ENCODE assay signal across 17 cellular contexts in the genomic region with DNA sequence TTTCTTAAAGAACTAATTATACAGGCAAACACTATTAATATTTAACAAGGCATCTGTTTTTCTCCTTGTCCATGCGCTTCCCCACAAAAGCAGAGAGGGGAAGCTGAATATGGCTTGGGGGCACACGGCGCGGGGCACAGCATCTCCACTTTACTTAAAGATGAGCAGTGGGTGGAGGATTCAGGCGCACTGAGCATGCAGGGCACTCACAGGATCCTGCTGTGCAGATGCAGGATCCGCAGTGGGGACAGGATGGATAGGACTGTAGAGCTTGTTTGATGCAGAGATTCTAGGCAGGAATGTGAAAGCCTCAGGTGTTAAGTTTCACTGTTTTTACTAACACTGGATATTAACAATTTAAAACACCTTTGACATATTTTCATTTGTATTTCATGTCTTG. TPM values are rescaled to one million over a fixed set of nuclear protein-coding genes. Genes with fewer than 3 reads are reported as not detected.
DNase-seq lines count a peak whose midpoint lies in the region; TF ChIP-seq lines count a peak whose summit lies in the region.
"Had no signal": no experiment of that assay in that cellular context is flagged by ENCODE, and none has a peak within 500 bp of the region (broad histone marks: within the 10 kb centered on the region; RNA-seq: fewer than 3 reads in every experiment).

No MANE protein-coding gene starts in this region.

- WGBS in smooth muscle cell (ENCODE audit: low lambda C conversion rate): 73% methylated on average over 6 of the region's 6 CpGs

- no peak overlapping the region for H2AFZ ChIP-seq in smooth muscle cell (ENCODE audit: low read depth)

- H3K4me3 ChIP-seq in HUES48 (ENCODE audit: low read depth, low read length) (peak overlapping the region; percentile 22; the same call in 1 of the 2 replicates), smooth muscle cell (no peak overlapping the region)
- H3K4me3 ChIP-seq: sigmoid colon, testis had no signal

- H3K36me3 ChIP-seq in HUES48 (ENCODE audit: control insufficient read depth, insufficient read depth, low read length) (no peaks in the 10 kb centered on the region), smooth muscle cell (ENCODE audit: low read depth) (no peaks in the 10 kb centered on the region)
- H3K36me3 ChIP-seq: sigmoid colon had no signal

- H3K27ac ChIP-seq in HUES48 (ENCODE audit: low read depth, low read length): peak overlapping the region; percentile 80
- H3K27ac ChIP-seq in smooth muscle cell (ENCODE audit: low read depth): no peak overlapping the region
- H3K27ac ChIP-seq: sigmoid colon, testis had no signal

- H3K4me2 ChIP-seq in smooth muscle cell: no peak overlapping the region

- peaks cover 41% of the 10 kb centered on the region for H4K20me1 ChIP-seq in smooth muscle cell (ENCODE audit: low read depth)

- TF ChIP-seq CTCF in smooth muscle cell (IDR thresholded peaks at IDR 0.05; ENCODE audit: borderline replicate concordance, insufficient read depth, poor library complexity, severe bottlenecking): no peak

- peaks cover 12% of the 10 kb centered on the region for H3K79me2 ChIP-seq in smooth muscle cell (ENCODE audit: low read depth)

- H3K9ac ChIP-seq in HUES48 (ENCODE audit: low read depth, low read length) (no peak overlapping the region), smooth muscle cell (ENCODE audit: low read depth) (no peak overlapping the region)

- H3F3A ChIP-seq in smooth muscle cell (ENCODE audit: low read depth): peaks cover 6% of the 10 kb centered on the region

- DNase-seq in COR-L47 (lab: John Stamatoyannopoulos, UW): peak; percentile 81
- DNase-seq in NCI-H774 (lab: John Stamatoyannopoulos, UW): peak; percentile 68
- peak; percentile 60 for DNase-seq in iPS-NIHi11 (ENCODE audit: low spot score)
- DNase-seq in stimulated activated CD8-positive, alpha-beta memory T cell treated with anti-CD3 and anti-CD28 coated beads, Interleukin-4, amount 100 ng/mL, for 48 hours: no peak
- no peak for DNase-seq in epidermal melanocyte (ENCODE audit: insufficient read length, low spot score)
- DNase-seq in C1 segment of cervical spinal cord (lab: John Stamatoyannopoulos, UW): no peak
- DNase-seq in smooth muscle cell (lab: John Stamatoyannopoulos, UW; ENCODE audit: unreplicated experiment): no peak
- DNase-seq: activated CD4-positive, alpha-beta T cell treated with anti-CD3 and anti-CD28 coated beads, Interleukin-2, amount 50 U/mL, for 4 hours; activated T-cell treated with anti-CD3 and anti-CD28 coated beads, Interleukin-2, amount 50 U/mL, for 72 hours; effector memory CD4-positive, alpha-beta T cell; mesenchymal stem cell; NCI-H187 treated with DMSO at 0.1 percent for 48 hours; PC-3; sigmoid colon; stimulated activated CD4-positive, alpha-beta T cell treated with anti-CD3 and anti-CD28 coated beads, Interleukin-4, amount 100 ng/mL, for 1 hour; testis had no signal

- no peaks in the 10 kb centered on the region for H3K9me3 ChIP-seq in HUES48 (ENCODE audit: control insufficient read depth, insufficient read depth, low read length)
- H3K9me3 ChIP-seq in smooth muscle cell (replicated peaks; ENCODE audit: low read depth): no peaks in the 10 kb centered on the region
- H3K9me3 ChIP-seq: sigmoid colon, testis had no signal

- H3K4me1 ChIP-seq in HUES48 (ENCODE audit: control insufficient read depth, insufficient read depth, low read length): peaks cover 50% of the 10 kb centered on the region
- peaks cover 23% of the 10 kb centered on the region for H3K4me1 ChIP-seq in smooth muscle cell (ENCODE audit: low read depth)

- H3K27me3 ChIP-seq in HUES48 (ENCODE audit: control insufficient read depth, insufficient read depth, low read length): no peaks in the 10 kb centered on the region
- H3K27me3 ChIP-seq in smooth muscle cell (ENCODE audit: low read depth): no peaks in the 10 kb centered on the region
- H3K27me3 ChIP-seq: sigmoid colon, testis had no signal

RNA-seq across cellular contexts. Expression of a gene that starts 43.3 kb away (rescaled TPM):
- total RNA-seq in smooth muscle cell: 6.1 and 7.5 TPM in 2 replicates
- polyA plus RNA-seq in smooth muscle cell: 6.5 and 15.2 TPM in 2 replicates

Comparison
In these comparisons a context has a peak if more than half of its experiments do, and no peak if none do; other contexts are left out.
1. DNase-seq: peak in COR-L47 (single experiment), NCI-H774 (single experiment) and iPS-NIHi11 (single experiment); none in stimulated activated CD8-positive, alpha-beta memory T cell treated with anti-CD3 and anti-CD28 coated beads, Interleukin-4, amount 100 ng/mL, for 48 hours (single experiment), epidermal melanocyte (single experiment), C1 segment of cervical spinal cord (0 of 14) and smooth muscle cell (single experiment).